17 cellular contexts compared by ENCODE assay signal in genomic region chr11:44903035-44903434, GRCh38. TPM values are rescaled to one million over a fixed set of nuclear protein-coding genes. Genes with fewer than 3 reads are reported as not detected.
DNase-seq lines count a peak whose midpoint lies in the region; ATAC-seq and TF ChIP-seq lines count a peak whose summit lies in the region.
"Had no signal": no experiment of that assay in that cellular context is flagged by ENCODE, and none has a peak within 500 bp of the region (broad histone marks: within the 10 kb centered on the region; RNA-seq: fewer than 3 reads in every experiment).

No MANE protein-coding gene starts in this region.

- H3K27me3 Mint-ChIP-seq in activated T-helper 17 cell treated with anti-CD3 and anti-CD28 coated beads, Interleukin-2, amount 50 U/mL, for 72 hours = no peaks in the 10 kb centered on the region
- H3K27me3 Mint-ChIP-seq in endodermal cell (ENCODE audit: insufficient read depth) (peaks cover under 1% of the 10 kb centered on the region), nephron progenitor cell (ENCODE audit: low read depth, poor library complexity) (peaks cover 19% of the 10 kb centered on the region)
- H3K27me3 Mint-ChIP-seq: CD4-positive, alpha-beta memory T cell had no signal

- no peaks in the 10 kb centered on the region for H3K27me3 ChIP-seq in endodermal cell (ENCODE audit: control insufficient read depth, insufficient read depth, low read length, poor library complexity, severe bottlenecking)
- H3K27me3 ChIP-seq: BLaER1 had no signal

- H3K9me3 Mint-ChIP-seq in activated T-helper 17 cell treated with anti-CD3 and anti-CD28 coated beads, Interleukin-2, amount 50 U/mL, for 72 hours = no peaks in the 10 kb centered on the region
- H3K9me3 Mint-ChIP-seq in endodermal cell (peaks cover 10% of the 10 kb centered on the region), nephron progenitor cell (peaks cover 17% of the 10 kb centered on the region)
- H3K9me3 Mint-ChIP-seq: CD4-positive, alpha-beta memory T cell had no signal

- WGBS in endodermal cell (ENCODE audit: insufficient coverage in 1 of 2, insufficient read length in 1 of 2), 2 experiments = 76 to 96% methylated on average over 6 to 7 of the region's 7 CpGs

- ATAC-seq in activated T-helper 17 cell treated with anti-CD3 and anti-CD28 coated beads, Interleukin-2, amount 50 U/mL, for 72 hours (replicated peaks) = no peak
- ATAC-seq: HCT116, HepG2 had no signal

- DNase-seq in endodermal cell (no peak), nephron progenitor cell (no peak), inferior parietal cortex (ENCODE audit: extremely low spot score) (no peak), NCI-H345 (lab: John Stamatoyannopoulos, UW) (no peak)
- no peak for DNase-seq in activated CD4-positive, alpha-beta T cell treated with anti-CD3 and anti-CD28 coated beads, Interleukin-2, amount 50 U/mL, for 48 hours
- DNase-seq: AML-193; CD4-positive, alpha-beta memory T cell; DMS153; DMS79; GDM1; GM23248 had no signal

- H3K36me3 ChIP-seq in endodermal cell (ENCODE audit: control insufficient read depth, insufficient read depth, low read length) = peaks cover 6% of the 10 kb centered on the region
- H3K36me3 ChIP-seq: BLaER1 had no signal

- no peak overlapping the region for H3K4me3 Mint-ChIP-seq in activated T-helper 17 cell treated with anti-CD3 and anti-CD28 coated beads, Interleukin-2, amount 50 U/mL, for 72 hours
- H3K4me3 Mint-ChIP-seq in endodermal cell = no peak overlapping the region
- H3K4me3 Mint-ChIP-seq in nephron progenitor cell = no peak overlapping the region
- H3K4me3 Mint-ChIP-seq: CD4-positive, alpha-beta memory T cell; IgD-negative memory B cell had no signal

- no peak overlapping the region for H3K27ac ChIP-seq in endodermal cell (ENCODE audit: low read depth, low read length)
- H3K27ac ChIP-seq: BLaER1, GM23248 had no signal

- H3K4me3 ChIP-seq in endodermal cell (ENCODE audit: low read length) = no peak overlapping the region
- H3K4me3 ChIP-seq: BLaER1, GM23248 had no signal

- no peak overlapping the region for H3K9ac ChIP-seq in endodermal cell (ENCODE audit: extremely low read depth, low read length, poor library complexity, severe bottlenecking)
- H3K9ac ChIP-seq: BLaER1, GM23248 had no signal

- peaks cover 15% of the 10 kb centered on the region for H3K36me3 Mint-ChIP-seq in activated T-helper 17 cell treated with anti-CD3 and anti-CD28 coated beads, Interleukin-2, amount 50 U/mL, for 72 hours (ENCODE audit: low read depth)
- H3K36me3 Mint-ChIP-seq in endodermal cell (ENCODE audit: low read depth) (peaks cover 7% of the 10 kb centered on the region), nephron progenitor cell (ENCODE audit: low read depth) (peaks cover 18% of the 10 kb centered on the region)
- H3K36me3 Mint-ChIP-seq: CD14-positive monocyte had no signal

- no peaks in the 10 kb centered on the region for H3K4me1 ChIP-seq in endodermal cell (ENCODE audit: control insufficient read depth, insufficient read depth, low read length)

- H3K9me3 ChIP-seq in endodermal cell (ENCODE audit: control insufficient read depth, low read length) = peaks cover 11% of the 10 kb centered on the region

- TF ChIP-seq CTCF in endodermal cell (conservative IDR thresholded peaks at IDR 0.05) (peak; percentile 38), nephron progenitor cell (IDR thresholded peaks at IDR 0.05) (no peak)

- peak overlapping the region; percentile 76 for H3K27ac Mint-ChIP-seq in activated T-helper 17 cell treated with anti-CD3 and anti-CD28 coated beads, Interleukin-2, amount 50 U/mL, for 72 hours
- H3K27ac Mint-ChIP-seq in endodermal cell (no peak overlapping the region), nephron progenitor cell (peak overlapping the region; percentile 4)
- H3K27ac Mint-ChIP-seq: IgD-negative memory B cell had no signal

- no peaks in the 10 kb centered on the region for H3K4me1 Mint-ChIP-seq in activated T-helper 17 cell treated with anti-CD3 and anti-CD28 coated beads, Interleukin-2, amount 50 U/mL, for 72 hours
- peaks cover 11% of the 10 kb centered on the region for H3K4me1 Mint-ChIP-seq in endodermal cell
- H3K4me1 Mint-ChIP-seq in nephron progenitor cell = peaks cover 5% of the 10 kb centered on the region
- H3K4me1 Mint-ChIP-seq: CD14-positive monocyte had no signal

RNA-seq across cellular contexts. Expression of gene TP53I11, which starts 47.6 kb away (rescaled TPM):
- 1 to 10 TPM; 3.8 to 6.4 TPM for total RNA-seq in activated T-helper 17 cell treated with anti-CD3 and anti-CD28 coated beads, Interleukin-2, amount 50 U/mL, for 72 hours
- total RNA-seq in endodermal cell = 100 to 1,000 TPM; 136 to 203 TPM
- 94.6 TPM for polyA plus RNA-seq in endodermal cell (2013, experiment 1 of 2)
- 91.2 TPM for polyA plus RNA-seq in endodermal cell (2013, experiment 2 of 2)
- total RNA-seq: HepG2 had no signal
- polyA plus RNA-seq: HepG2 had no signal

Comparison
In these comparisons a context has a peak if more than half of its experiments do, and no peak if none do; other contexts are left out.
1. RNA of gene TP53I11, which starts 47.6 kb away (total RNA-seq): 136 to 203 TPM in endodermal cell; 3.8 to 6.4 TPM in activated T-helper 17 cell treated with anti-CD3 and anti-CD28 coated beads, Interleukin-2, amount 50 U/mL, for 72 hours; every median in the first group is over 10 times any median in the second.